In the genomic region with DNA sequence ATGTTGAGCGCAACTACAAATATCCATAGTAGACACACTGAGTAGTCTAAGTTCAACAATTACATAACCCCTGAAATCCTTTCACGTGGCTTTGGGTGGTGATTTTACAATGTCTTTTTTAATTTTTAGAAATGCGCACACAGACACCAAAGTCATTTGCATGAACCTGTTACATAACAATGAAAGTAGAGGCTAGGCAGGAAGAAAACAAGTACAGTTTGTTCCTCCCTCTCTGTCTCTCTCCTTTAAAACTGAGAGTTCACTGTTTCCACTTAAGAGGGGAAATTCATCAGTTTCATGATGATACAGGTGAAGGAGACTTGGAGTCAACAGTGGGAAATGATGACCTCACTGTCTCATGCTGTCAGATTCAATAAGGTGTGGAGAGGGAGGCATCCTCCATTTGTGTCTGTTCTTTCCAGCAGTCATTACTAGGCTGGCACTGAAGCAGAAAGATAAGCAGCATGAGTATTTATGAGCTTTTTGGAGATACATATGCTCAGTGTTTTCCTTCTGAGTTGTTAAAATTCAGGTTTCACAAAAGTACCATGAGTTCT, we compare ENCODE assay signal across 1 cellular context.
TF ChIP-seq lines count a peak whose summit lies in the region.

No MANE protein-coding gene starts in this region.

TF ChIP-seq in HepG2, 621 proteins besides CTCF, POLR2A, EP300 and RAD21 (continued from another document):
- TF ChIP-seq, protein P1, sequence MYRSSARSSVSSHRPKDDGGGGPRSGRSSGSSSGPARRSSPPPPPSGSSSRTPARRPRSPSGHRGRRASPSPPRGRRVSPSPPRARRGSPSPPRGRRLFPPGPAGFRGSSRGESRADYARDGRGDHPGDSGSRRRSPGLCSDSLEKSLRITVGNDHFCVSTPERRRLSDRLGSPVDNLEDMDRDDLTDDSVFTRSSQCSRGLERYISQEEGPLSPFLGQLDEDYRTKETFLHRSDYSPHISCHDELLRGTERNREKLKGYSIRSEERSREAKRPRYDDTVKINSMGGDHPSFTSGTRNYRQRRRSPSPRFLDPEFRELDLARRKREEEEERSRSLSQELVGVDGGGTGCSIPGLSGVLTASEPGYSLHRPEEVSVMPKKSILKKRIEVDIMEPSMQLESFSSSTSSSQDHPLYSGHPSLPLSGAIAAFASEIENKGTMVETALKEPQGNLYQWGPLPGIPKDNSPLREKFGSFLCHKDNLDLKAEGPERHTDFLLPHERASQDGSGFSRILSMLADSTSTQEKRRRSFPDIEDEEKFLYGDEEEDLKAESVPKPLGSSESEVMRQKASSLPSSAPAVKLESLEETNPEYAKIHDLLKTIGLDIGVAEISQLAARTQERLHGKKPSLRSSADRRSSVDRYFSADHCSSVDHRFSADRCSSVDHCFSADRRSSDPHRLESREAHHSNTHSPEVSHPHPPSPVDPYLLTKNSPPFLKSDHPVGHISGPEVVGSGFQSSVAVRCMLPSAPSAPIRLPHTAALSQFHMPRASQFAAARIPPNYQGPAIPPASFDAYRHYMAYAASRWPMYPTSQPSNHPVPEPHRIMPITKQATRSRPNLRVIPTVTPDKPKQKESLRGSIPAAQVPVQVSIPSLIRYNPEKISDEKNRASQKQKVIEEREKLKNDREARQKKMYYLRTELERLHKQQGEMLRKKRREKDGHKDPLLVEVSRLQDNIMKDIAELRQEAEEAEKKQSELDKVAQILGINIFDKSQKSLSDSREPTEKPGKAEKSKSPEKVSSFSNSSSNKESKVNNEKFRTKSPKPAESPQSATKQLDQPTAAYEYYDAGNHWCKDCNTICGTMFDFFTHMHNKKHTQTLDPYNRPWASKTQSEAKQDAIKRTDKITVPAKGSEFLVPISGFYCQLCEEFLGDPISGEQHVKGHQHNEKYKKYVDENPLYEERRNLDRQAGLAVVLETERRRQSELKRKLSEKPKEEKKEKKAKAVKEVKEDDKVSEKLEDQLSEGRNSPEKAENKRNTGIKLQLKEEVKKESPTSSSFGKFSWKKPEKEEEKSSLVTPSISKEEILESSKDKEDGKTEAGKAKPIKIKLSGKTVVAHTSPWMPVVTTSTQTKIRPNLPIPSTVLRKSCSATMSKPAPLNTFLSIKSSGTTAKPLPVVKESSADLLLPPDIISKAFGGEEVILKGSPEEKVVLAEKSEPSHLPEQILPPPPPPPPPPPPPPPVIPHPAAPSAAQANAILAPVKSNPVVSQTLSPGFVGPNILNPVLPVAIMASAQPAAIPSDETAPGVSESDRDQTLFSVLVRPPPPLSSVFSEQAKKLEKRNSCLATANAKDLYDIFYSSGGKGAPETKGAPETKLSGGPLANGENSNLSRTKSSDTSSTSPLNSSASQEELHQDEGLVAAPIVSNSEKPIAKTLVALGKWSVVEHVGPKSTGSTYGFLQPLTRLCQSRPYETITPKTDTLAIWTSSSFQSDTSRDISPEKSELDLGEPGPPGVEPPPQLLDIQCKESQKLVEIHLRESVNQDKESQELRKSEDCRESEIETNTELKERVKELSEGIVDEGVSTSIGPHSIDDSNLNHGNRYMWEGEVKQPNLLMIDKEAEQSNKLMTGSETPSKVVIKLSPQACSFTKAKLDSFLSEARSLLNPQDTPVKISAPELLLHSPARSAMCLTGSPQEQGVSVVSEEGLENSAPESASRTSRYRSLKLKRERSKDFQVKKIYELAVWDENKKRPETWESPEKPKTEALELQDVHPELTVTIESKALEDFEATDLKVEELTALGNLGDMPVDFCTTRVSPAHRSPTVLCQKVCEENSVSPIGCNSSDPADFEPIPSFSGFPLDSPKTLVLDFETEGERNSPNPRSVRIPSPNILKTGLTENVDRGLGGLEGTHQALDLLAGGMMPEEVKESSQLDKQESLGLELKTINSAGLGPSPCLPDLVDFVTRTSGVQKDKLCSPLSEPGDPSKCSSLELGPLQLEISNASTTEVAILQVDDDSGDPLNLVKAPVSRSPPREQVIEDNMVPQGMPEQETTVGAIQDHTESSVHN (CRISPR knock-in tag; IDR thresholded peaks at IDR 0.05): no peak
- TF ChIP-seq ZNF570 (CRISPR knock-in tag; IDR thresholded peaks at IDR 0.05; ENCODE audit: borderline replicate concordance) (no peak), ZNF331 (CRISPR knock-in tag; IDR thresholded peaks at IDR 0.05) (no peak), ZNF558 (CRISPR knock-in tag; IDR thresholded peaks at IDR 0.05; ENCODE audit: borderline replicate concordance) (no peak), KDM3A (CRISPR knock-in tag; IDR thresholded peaks at IDR 0.05; ENCODE audit: low read depth) (no peak), PRMT3 (CRISPR knock-in tag; IDR thresholded peaks at IDR 0.05; ENCODE audit: borderline replicate concordance, low read depth) (no peak)
